Comparison of ENCODE assay signal across 8 cellular contexts in genomic region chr17:2123467-2124251, GRCh38.
DNase-seq lines count a peak whose midpoint lies in the region; ATAC-seq lines count a peak whose summit lies in the region.

No MANE protein-coding gene starts in this region.

- no peak overlapping the region for H3K4ac ChIP-seq in trophoblast cell (ENCODE audit: low read depth, low read length)

- H3K27me3 Mint-ChIP-seq in central memory CD8-positive, alpha-beta T cell: no peaks in the 10 kb centered on the region
- no peaks in the 10 kb centered on the region for H3K27me3 Mint-ChIP-seq in memory B cell

- no CpG with 5 or more reads among the region's 4 CpGs for WGBS in trophoblast cell (ENCODE audit: extremely low coverage, insufficient coverage, insufficient read length)

- no peak overlapping the region for H4K91ac ChIP-seq in trophoblast cell (ENCODE audit: low read depth, low read length)

- H4K12ac ChIP-seq in trophoblast cell (ENCODE audit: low read depth, low read length): no peak overlapping the region

- no peak overlapping the region for H2BK5ac ChIP-seq in trophoblast cell (ENCODE audit: low read depth, low read length, poor library complexity)

- H3K27ac ChIP-seq in BLaER1 (peak overlapping the region; percentile 40), trophoblast cell (ENCODE audit: low read depth, low read length) (no peak overlapping the region)

- no peak overlapping the region for H2BK120ac ChIP-seq in trophoblast cell (ENCODE audit: insufficient read depth, low read length, poor library complexity)

- H3K4me1 Mint-ChIP-seq in central memory CD8-positive, alpha-beta T cell: peaks cover 21% of the 10 kb centered on the region
- H3K4me1 Mint-ChIP-seq in memory B cell: peaks cover 16% of the 10 kb centered on the region

- no peak overlapping the region for H3K4me3 Mint-ChIP-seq in central memory CD8-positive, alpha-beta T cell
- H3K4me3 Mint-ChIP-seq in memory B cell: peak overlapping the region; percentile 39

- no peaks in the 10 kb centered on the region for H3K79me1 ChIP-seq in trophoblast cell (ENCODE audit: low read length)

- H4K20me1 ChIP-seq in BLaER1: peaks cover 12% of the 10 kb centered on the region; the same call in 1 of the 2 replicates

- H3K9ac ChIP-seq in BLaER1: 0 out of 2 replicates have a peak overlapping the region, but pooled peaks have one; percentile 2
- no peak overlapping the region for H3K9ac ChIP-seq in trophoblast cell (ENCODE audit: low read length)

- H3K4me1 ChIP-seq in BLaER1: peaks cover 33% of the 10 kb centered on the region
- H3K4me1 ChIP-seq in trophoblast cell (ENCODE audit: control insufficient read depth in 1 of 2, insufficient read depth in 2 of 2, low read length in 2 of 2): peaks cover 3 to 5% of the 10 kb centered on the region in 2 experiments

- H2BK12ac ChIP-seq in trophoblast cell (ENCODE audit: low read length): no peak overlapping the region

- H4K8ac ChIP-seq in trophoblast cell (ENCODE audit: low read depth, low read length): no peak overlapping the region

- H3K36me3 Mint-ChIP-seq in central memory CD8-positive, alpha-beta T cell (ENCODE audit: insufficient read depth): peaks cover 5% of the 10 kb centered on the region
- H3K36me3 Mint-ChIP-seq in memory B cell: peaks cover 20% of the 10 kb centered on the region

- no peak overlapping the region for H3K23ac ChIP-seq in trophoblast cell (ENCODE audit: low read length)

- H3K9me3 ChIP-seq in BLaER1 (no peaks in the 10 kb centered on the region), MG63 (no peaks in the 10 kb centered on the region), trophoblast cell (ENCODE audit: insufficient read depth, low read depth, low read length) (peaks cover 3% of the 10 kb centered on the region)

- H3K18ac ChIP-seq in trophoblast cell (ENCODE audit: low read length): no peak overlapping the region

- no peak overlapping the region for H3K14ac ChIP-seq in trophoblast cell (ENCODE audit: low read length)

- H3K27ac Mint-ChIP-seq in central memory CD8-positive, alpha-beta T cell (ENCODE audit: low read depth): peak overlapping the region; percentile 30
- peak overlapping the region; percentile 53 for H3K27ac Mint-ChIP-seq in memory B cell

- no peak overlapping the region for H2AK5ac ChIP-seq in trophoblast cell (ENCODE audit: low read length)

- H3K36me3 ChIP-seq in BLaER1 (peaks cover 63% of the 10 kb centered on the region), MG63 (no peaks in the 10 kb centered on the region), trophoblast cell (ENCODE audit: control insufficient read depth in 1 of 2, insufficient read depth in 2 of 2, low read length in 2 of 2) (peaks cover 3 to 5% of the 10 kb centered on the region in 2 experiments)

- no peak overlapping the region for H2AFZ ChIP-seq in trophoblast cell (ENCODE audit: insufficient read depth, low read length, poor library complexity)

- H3K79me2 ChIP-seq in trophoblast cell (ENCODE audit: control insufficient read depth, insufficient read depth, low read length, poor library complexity): peaks cover 1% of the 10 kb centered on the region

- DNase-seq in MG63: peak; percentile 27
- no peak for DNase-seq in central memory CD8-positive, alpha-beta T cell (ENCODE audit: low spot score in 2 of 2)
- DNase-seq in memory B cell (ENCODE audit: low spot score in 2 of 2): no peak
- no peak for DNase-seq in NCI-H345 treated with DMSO at 0.1 percent for 48 hours (lab: John Stamatoyannopoulos, UW; ENCODE audit: unreplicated experiment)
- no peak for DNase-seq in effector CD8-positive, alpha-beta T cell (lab: John Stamatoyannopoulos, UW)
- no peak for DNase-seq in DMS 273 (lab: John Stamatoyannopoulos, UW; ENCODE audit: unreplicated experiment)
- no peak for DNase-seq in trophoblast cell

- no peaks in the 10 kb centered on the region for H3K9me3 Mint-ChIP-seq in central memory CD8-positive, alpha-beta T cell
- no peaks in the 10 kb centered on the region for H3K9me3 Mint-ChIP-seq in memory B cell

- ATAC-seq in central memory CD8-positive, alpha-beta T cell (replicated peaks; ENCODE audit: extremely low read depth, poor library complexity, severe bottlenecking): no peak
- ATAC-seq in memory B cell (ENCODE audit: low read depth): peak; percentile 82

- H3K27me3 ChIP-seq in BLaER1 (no peaks in the 10 kb centered on the region), MG63 (no peaks in the 10 kb centered on the region), trophoblast cell (ENCODE audit: insufficient read depth, low read length) (no peaks in the 10 kb centered on the region)

- H3K4me3 ChIP-seq in BLaER1: no peak overlapping the region
- H3K4me3 ChIP-seq in MG63: no peak overlapping the region
- no peak overlapping the region for H3K4me3 ChIP-seq in trophoblast cell (ENCODE audit: low read depth, low read length)

- H3K4me2 ChIP-seq in BLaER1 (peak overlapping the region; percentile 61), trophoblast cell (ENCODE audit: low read length) (no peak overlapping the region)
